Comparison of ENCODE assay signal across 1 cellular context in the genomic region with DNA sequence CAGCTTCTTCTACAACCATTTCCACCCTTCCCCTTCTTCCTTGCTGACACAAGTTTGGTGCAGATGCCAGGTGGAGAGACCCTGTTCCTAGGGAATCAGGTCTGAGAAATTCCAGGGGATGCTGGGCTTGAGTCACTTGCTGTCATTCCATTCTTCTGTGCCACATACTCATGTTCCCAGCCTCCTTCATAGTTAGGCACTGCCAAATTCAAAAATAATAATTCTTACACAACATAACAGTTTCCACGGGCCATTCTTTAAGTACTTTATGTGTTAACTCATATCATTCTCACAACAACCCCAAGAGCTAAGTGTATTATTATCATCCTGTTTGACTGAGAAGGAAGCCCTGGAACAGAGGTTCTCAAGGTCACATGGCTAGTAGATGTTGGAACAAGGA.
TF ChIP-seq lines count a peak whose summit lies in the region.

No MANE protein-coding gene starts in this region.

TF ChIP-seq in H1, 55 proteins besides CTCF, POLR2A, EP300 and RAD21:
- no peak for TF ChIP-seq SAP30 (IDR thresholded peaks at IDR 0.05; ENCODE audit: insufficient read depth, insufficient replicate concordance, low read length)
- no peak for TF ChIP-seq CBX8 (IDR thresholded peaks at IDR 0.05; ENCODE audit: borderline replicate concordance, low read depth, low read length)
